In the genomic region with DNA sequence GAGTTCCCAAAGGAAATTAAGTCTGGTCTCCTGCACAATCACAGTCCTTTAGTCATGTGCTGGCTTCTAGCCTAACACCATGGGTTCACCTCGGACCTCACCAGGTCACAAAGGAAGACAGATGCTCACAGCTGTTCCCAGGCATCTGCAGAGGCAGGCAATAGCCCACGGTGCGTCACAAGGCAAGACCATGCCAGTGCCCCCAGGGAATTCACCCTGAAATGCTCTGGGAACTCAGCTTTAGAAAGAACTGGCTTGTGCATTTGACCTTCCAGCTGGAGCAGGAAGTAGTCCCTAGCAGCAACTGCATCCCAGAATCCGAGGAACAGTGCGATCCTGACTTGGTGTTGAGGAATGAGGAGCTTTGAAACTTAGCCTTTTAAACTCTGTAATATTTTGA, we compare ENCODE assay signal across 17 cellular contexts.
DNase-seq lines count a peak whose midpoint lies in the region; ATAC-seq, FAIRE-seq and TF ChIP-seq lines count a peak whose summit lies in the region.
"Had no signal": no experiment of that assay in that cellular context is flagged by ENCODE, and none has a peak within 500 bp of the region (broad histone marks: within the 10 kb centered on the region; RNA-seq: fewer than 3 reads in every experiment).

No MANE protein-coding gene starts in this region.

- no peak for DNase-seq in HepG2 (ENCODE audit: low spot score)
- peak; percentile 80 for DNase-seq in left cardiac atrium
- DNase-seq in NCI-H446 treated with DMSO at 0.1 percent for 48 hours (lab: John Stamatoyannopoulos, UW) = no peak
- no peak for DNase-seq in stimulated activated CD8-positive, alpha-beta memory T cell treated with anti-CD3 and anti-CD28 coated beads, Interleukin-4, amount 100 ng/mL, for 48 hours
- DNase-seq in 8988T = no peak
- DNase-seq: activated CD4-positive, alpha-beta T cell treated with anti-CD3 and anti-CD28 coated beads, Interleukin-2, amount 50 U/mL, for 4 hours; DMS53; effector CD8-positive, alpha-beta T cell; naive thymus-derived CD8-positive, alpha-beta T cell; NCI-H2081; NCI-H69; PC-9 had no signal

- POLR2A ChIA-PET in HepG2 (lab: Yijun Ruan, JAX) = no interaction called here

- TF ChIP-seq RAD21 in liver (IDR thresholded peaks at IDR 0.05) = peak in 1 of 2 donors; percentile 14
- TF ChIP-seq RAD21 in HepG2 (CRISPR knock-in tag; IDR thresholded peaks at IDR 0.05) = no peak

- WGBS in liver = 69% methylated on average over 5 of the region's 5 CpGs
- WGBS in HepG2 (ENCODE audit: low lambda C conversion rate) = 50% methylated on average over 2 of the region's 5 CpGs

- no peak for FAIRE-seq in HepG2 (lab: Jason Lieb, UNC)
- FAIRE-seq: A204.1 had no signal

- H3K36me3 ChIP-seq in liver (ENCODE audit: control insufficient read depth in 4 of 4, insufficient read depth in 3 of 4, low read depth in 1 of 4, low read length in 3 of 4) (no peaks in the 10 kb centered on the region), HepG2 (replicated peaks in 1 of 2; ENCODE audit: control insufficient read depth in 1 of 2, insufficient read depth in 2 of 2, low read length in 2 of 2) (no peaks in the 10 kb centered on the region), parathyroid adenoma (ENCODE audit: control insufficient read depth, insufficient read depth, low read length) (no peaks in the 10 kb centered on the region)
- H3K36me3 ChIP-seq: breast epithelium had no signal

- H3K9me3 ChIP-seq in liver (ENCODE audit: control insufficient read depth in 4 of 4, low read length in 3 of 4) = no peaks in the 10 kb centered on the region
- H3K9me3 ChIP-seq in HepG2 (ENCODE audit: low read length) = no peaks in the 10 kb centered on the region
- no peaks in the 10 kb centered on the region for H3K9me3 ChIP-seq in parathyroid adenoma (ENCODE audit: control insufficient read depth, low read length)
- H3K9me3 ChIP-seq: breast epithelium had no signal

- H3K79me2 ChIP-seq in HepG2 (ENCODE audit: insufficient read depth, low read length) (no peaks in the 10 kb centered on the region), parathyroid adenoma (no peaks in the 10 kb centered on the region)

- no peak for TF ChIP-seq POLR2A in HepG2 (IDR thresholded peaks at IDR 0.05; ENCODE audit: insufficient read depth in 1 of 2, low read depth in 2 of 2, low read length in 2 of 2)

- TF ChIP-seq CTCF in liver (IDR thresholded peaks at IDR 0.05; ENCODE audit: low read depth, low read length, missing input control) = no peak
- no peak for TF ChIP-seq CTCF in HepG2 (CRISPR knock-in tag; IDR thresholded peaks at IDR 0.05)
- no peak for TF ChIP-seq CTCF in parathyroid adenoma (IDR thresholded peaks at IDR 0.05)

- no peaks in the 10 kb centered on the region for H4K20me1 ChIP-seq in HepG2 (ENCODE audit: insufficient read depth, low read length)

- BruUV-seq in HepG2 (replicated peaks; lab: Mats Ljungman, UMichigan) = no TSS peak

- H3K4me3 ChIP-seq in liver (ENCODE audit: low read depth in 1 of 3, low read length in 3 of 3) (no peak overlapping the region), HepG2 (replicated peaks in 1 of 3; ENCODE audit: insufficient read depth in 1 of 3, low read depth in 2 of 3, low read length in 3 of 3) (no peak overlapping the region), parathyroid adenoma (ENCODE audit: low read depth, low read length) (no peak overlapping the region)
- H3K4me3 ChIP-seq: breast epithelium, PC-9 had no signal

- H3K9ac ChIP-seq in liver (ENCODE audit: low read depth in 1 of 2, low read length in 2 of 2) (no peak overlapping the region), HepG2 (ENCODE audit: insufficient read depth, low read depth, low read length) (no peak overlapping the region), parathyroid adenoma (no peak overlapping the region)

- peak overlapping the region in 1 of 2 donors; percentile 23 for H3K27ac ChIP-seq in liver (ENCODE audit: low read depth in 1 of 2, low read length in 2 of 2)
- no peak overlapping the region for H3K27ac ChIP-seq in HepG2 (ENCODE audit: extremely low read length, insufficient read depth, low read length)
- H3K27ac ChIP-seq in parathyroid adenoma = peak overlapping the region; percentile 59
- H3K27ac ChIP-seq: breast epithelium, PC-9 had no signal

- no peak overlapping the region for H3K4me2 ChIP-seq in HepG2 (ENCODE audit: low read depth, low read length)
- H3K4me2 ChIP-seq in parathyroid adenoma (ENCODE audit: low read length) = no peak overlapping the region
- H3K4me2 ChIP-seq: PC-9 had no signal

- intact Hi-C loops in HepG2 (cut with micrococcal nuclease; ENCODE audit: unreplicated experiment) = no loop called here
- intact Hi-C loops in left cardiac atrium (cut with DNase I) = no loop called here

- H3K27me3 ChIP-seq in liver (ENCODE audit: control insufficient read depth in 4 of 4, insufficient read depth in 4 of 4, low read length in 3 of 4) (peaks cover 0 to 2% (median 0%) of the 10 kb centered on the region in 4 donors), HepG2 (ENCODE audit: control insufficient read depth in 1 of 2, insufficient read depth in 2 of 2, low read length in 2 of 2) (peaks cover 0 to 10% of the 10 kb centered on the region in 2 experiments; a peak in 3 of 5 replicates), parathyroid adenoma (ENCODE audit: control insufficient read depth, insufficient read depth, low read length) (no peaks in the 10 kb centered on the region)

- CTCF ChIA-PET in HepG2 (lab: Yijun Ruan, JAX; ENCODE audit: low intra/inter-chr PET ratio, low total read pairs) = no interaction called here

- ATAC-seq in HepG2 = no peak
- peak; percentile 84 to 87 for ATAC-seq in left cardiac atrium
- ATAC-seq in GM21528 (IDR thresholded peaks at IDR 0.05; ENCODE audit: low FRiP score, unreplicated experiment) = no peak
- ATAC-seq: naive thymus-derived CD8-positive, alpha-beta T cell had no signal

- H3K4me1 ChIP-seq in liver (ENCODE audit: control insufficient read depth in 4 of 4, insufficient read depth in 4 of 4, low read length in 3 of 4) (no peaks in the 10 kb centered on the region), HepG2 (ENCODE audit: insufficient read depth, low read length) (no peaks in the 10 kb centered on the region), parathyroid adenoma (no peaks in the 10 kb centered on the region)
- H3K4me1 ChIP-seq: breast epithelium had no signal

- TF ChIP-seq EP300 in HepG2 (IDR thresholded peaks at IDR 0.05; ENCODE audit: low read depth in 2 of 2, low read length in 2 of 2) (no peak), HepG2 (CRISPR knock-in tag; IDR thresholded peaks at IDR 0.05; ENCODE audit: borderline replicate concordance) (no peak)

- in situ Hi-C loops in HepG2 (cut with HindIII; ENCODE audit: extremely low pct_ligation_motif_present, low pct_unique_long_range_greater_than_20kb) = no loop called here

- no peak overlapping the region for H2AFZ ChIP-seq in HepG2 (ENCODE audit: low read length)
- no peak overlapping the region for H2AFZ ChIP-seq in parathyroid adenoma
- H2AFZ ChIP-seq: PC-9 had no signal

TF ChIP-seq in liver, 16 proteins besides CTCF, POLR2A, EP300 and RAD21:
- TF ChIP-seq RXRA (IDR thresholded peaks at IDR 0.05) (peak in 1 of 2 donors; percentile 51), NR2F2 (IDR thresholded peaks at IDR 0.05) (peak; percentile 96), TAF1 (conservative IDR thresholded peaks at IDR 0.05) (no peak), FOXA2 (IDR thresholded peaks at IDR 0.05) (no peak), HNF4A (conservative IDR thresholded peaks at IDR 0.05) (no peak), FOXA1 (IDR thresholded peaks at IDR 0.05) (no peak), EGR1 (IDR thresholded peaks at IDR 0.05; ENCODE audit: low read depth in 2 of 2) (no peak), HNF4G (IDR thresholded peaks at IDR 0.05) (no peak), SP1 (IDR thresholded peaks at IDR 0.05) (peak; percentile 72)

TF ChIP-seq in HepG2, 621 proteins besides CTCF, POLR2A, EP300 and RAD21 (continues in another document):
- TF ChIP-seq ZNF343 (CRISPR knock-in tag; IDR thresholded peaks at IDR 0.05) (no peak), ARHGAP35 (CRISPR knock-in tag; IDR thresholded peaks at IDR 0.05; ENCODE audit: borderline replicate concordance) (no peak), YY1 (IDR thresholded peaks at IDR 0.05; ENCODE audit: insufficient read depth, insufficient replicate concordance, low read depth, low read length) (no peak), RELA (CRISPR knock-in tag; IDR thresholded peaks at IDR 0.05) (no peak), ZNF124 (CRISPR knock-in tag; IDR thresholded peaks at IDR 0.05) (no peak), XBP1 (CRISPR knock-in tag; IDR thresholded peaks at IDR 0.05) (no peak), ERF (CRISPR knock-in tag; IDR thresholded peaks at IDR 0.05) (no peak), ZNF253 (CRISPR knock-in tag; IDR thresholded peaks at IDR 0.05; ENCODE audit: borderline replicate concordance) (no peak), DMAP1 (CRISPR knock-in tag; IDR thresholded peaks at IDR 0.05) (no peak), SCMH1 (CRISPR knock-in tag; IDR thresholded peaks at IDR 0.05; ENCODE audit: borderline replicate concordance) (no peak), AGO2 (optimal IDR thresholded peaks at IDR 0.05; ENCODE audit: low read depth, low read length) (no peak)
- TF ChIP-seq, protein P1, sequence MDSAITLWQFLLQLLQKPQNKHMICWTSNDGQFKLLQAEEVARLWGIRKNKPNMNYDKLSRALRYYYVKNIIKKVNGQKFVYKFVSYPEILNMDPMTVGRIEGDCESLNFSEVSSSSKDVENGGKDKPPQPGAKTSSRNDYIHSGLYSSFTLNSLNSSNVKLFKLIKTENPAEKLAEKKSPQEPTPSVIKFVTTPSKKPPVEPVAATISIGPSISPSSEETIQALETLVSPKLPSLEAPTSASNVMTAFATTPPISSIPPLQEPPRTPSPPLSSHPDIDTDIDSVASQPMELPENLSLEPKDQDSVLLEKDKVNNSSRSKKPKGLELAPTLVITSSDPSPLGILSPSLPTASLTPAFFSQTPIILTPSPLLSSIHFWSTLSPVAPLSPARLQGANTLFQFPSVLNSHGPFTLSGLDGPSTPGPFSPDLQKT (CRISPR knock-in tag; IDR thresholded peaks at IDR 0.05; ENCODE audit: borderline replicate concordance) = no peak
- TF ChIP-seq, protein P2, sequence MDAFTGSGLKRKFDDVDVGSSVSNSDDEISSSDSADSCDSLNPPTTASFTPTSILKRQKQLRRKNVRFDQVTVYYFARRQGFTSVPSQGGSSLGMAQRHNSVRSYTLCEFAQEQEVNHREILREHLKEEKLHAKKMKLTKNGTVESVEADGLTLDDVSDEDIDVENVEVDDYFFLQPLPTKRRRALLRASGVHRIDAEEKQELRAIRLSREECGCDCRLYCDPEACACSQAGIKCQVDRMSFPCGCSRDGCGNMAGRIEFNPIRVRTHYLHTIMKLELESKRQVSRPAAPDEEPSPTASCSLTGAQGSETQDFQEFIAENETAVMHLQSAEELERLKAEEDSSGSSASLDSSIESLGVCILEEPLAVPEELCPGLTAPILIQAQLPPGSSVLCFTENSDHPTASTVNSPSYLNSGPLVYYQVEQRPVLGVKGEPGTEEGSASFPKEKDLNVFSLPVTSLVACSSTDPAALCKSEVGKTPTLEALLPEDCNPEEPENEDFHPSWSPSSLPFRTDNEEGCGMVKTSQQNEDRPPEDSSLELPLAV (CRISPR knock-in tag; conservative IDR thresholded peaks at IDR 0.05; ENCODE audit: low read depth) = no peak

Comparison
In these comparisons a context has a peak if more than half of its experiments do, and no peak if none do; other contexts are left out.
1. ATAC-seq: peak in left cardiac atrium (2 of 2); none in HepG2 (single experiment) and GM21528 (single experiment).